ENCODE assay signal across 1 cellular context in the genomic region with DNA sequence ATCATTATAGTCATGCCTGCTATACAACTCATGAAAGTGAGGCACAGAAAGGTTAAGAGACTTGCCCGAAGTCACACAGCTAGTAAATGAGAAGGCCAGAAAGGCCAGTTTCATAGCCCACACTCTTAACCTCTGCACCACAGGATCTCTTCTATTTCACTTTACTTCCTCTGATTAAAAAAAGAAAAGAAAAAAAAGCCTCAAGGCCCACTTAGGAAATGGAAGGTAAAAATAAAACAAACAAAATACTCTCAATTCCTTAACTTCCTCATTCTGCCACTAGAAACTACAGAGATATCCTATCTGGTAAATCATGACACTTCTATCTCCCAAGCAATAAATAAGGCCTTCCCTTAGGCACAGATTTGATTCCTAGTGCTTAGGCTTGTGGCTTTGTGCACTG.
TF ChIP-seq lines count a peak whose summit lies in the region.

No MANE protein-coding gene starts in this region.

TF ChIP-seq in HEK293, 187 proteins besides CTCF, POLR2A, EP300 and RAD21 (continued from another document):
- TF ChIP-seq ZNF280D (tag by site-specific recombination; IDR thresholded peaks at IDR 0.05) (0 out of 2 replicates have a peak, but pooled peaks have one; percentile 34), ZBTB8A (tag by site-specific recombination; IDR thresholded peaks at IDR 0.05) (no peak), ZNF157 (tag by site-specific recombination; IDR thresholded peaks at IDR 0.05) (no peak), ZNF23 (tag by site-specific recombination; IDR thresholded peaks at IDR 0.05; ENCODE audit: borderline replicate concordance) (no peak), ZNF792 (tag by site-specific recombination; IDR thresholded peaks at IDR 0.05) (no peak), ZNF350 (tag by site-specific recombination; IDR thresholded peaks at IDR 0.05) (no peak), ZSCAN16 (tag by site-specific recombination; IDR thresholded peaks at IDR 0.05) (no peak), ZXDB (tag by site-specific recombination; IDR thresholded peaks at IDR 0.05) (0 out of 2 replicates have a peak, but pooled peaks have one; percentile 16), ZNF473 (tag by site-specific recombination; IDR thresholded peaks at IDR 0.05) (no peak), ZNF677 (tag by site-specific recombination; IDR thresholded peaks at IDR 0.05) (no peak), ZNF768 (tag by site-specific recombination; IDR thresholded peaks at IDR 0.05) (peak; percentile 92), GLIS2 (tag by site-specific recombination; IDR thresholded peaks at IDR 0.05) (no peak), ZNF404 (tag by site-specific recombination; IDR thresholded peaks at IDR 0.05) (no peak), ZNF324 (tag by site-specific recombination; IDR thresholded peaks at IDR 0.05) (no peak), ZNF266 (tag by site-specific recombination; IDR thresholded peaks at IDR 0.05; ENCODE audit: low read depth) (no peak), SP2 (tag by site-specific recombination; IDR thresholded peaks at IDR 0.05) (no peak), ZIC2 (tag by site-specific recombination; IDR thresholded peaks at IDR 0.05) (no peak), HOXA7 (CRISPR knock-in tag; IDR thresholded peaks at IDR 0.05; ENCODE audit: borderline replicate concordance) (no peak), FEZF1 (tag by site-specific recombination; IDR thresholded peaks at IDR 0.05) (peak; percentile 36; the same call in 1 of the 2 replicates), ZNF132 (tag by site-specific recombination; IDR thresholded peaks at IDR 0.05; ENCODE audit: borderline replicate concordance) (no peak), ZNF335 (tag by site-specific recombination; conservative IDR thresholded peaks at IDR 0.05) (no peak)
